2 cellular contexts compared by ENCODE assay signal in the genomic region with DNA sequence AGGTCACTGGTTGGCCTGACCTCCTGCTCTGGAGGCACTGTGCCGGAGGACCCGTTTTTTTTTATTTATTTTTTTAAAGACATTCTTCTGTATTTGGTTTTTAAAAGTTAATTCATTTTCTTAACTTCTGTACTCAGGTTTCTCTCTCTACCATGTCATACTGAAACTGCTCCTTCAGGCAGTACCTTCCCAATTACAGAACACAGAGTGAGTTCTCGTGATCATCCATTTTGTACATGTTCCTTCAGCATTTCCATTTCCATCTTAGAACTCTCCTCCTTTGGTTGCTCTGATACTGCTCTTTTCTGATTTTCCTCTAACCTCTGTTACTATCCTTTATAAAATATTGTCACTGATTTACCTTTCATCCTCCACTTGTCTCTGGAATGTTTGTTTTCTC.
TF ChIP-seq lines count a peak whose summit lies in the region.

No MANE protein-coding gene starts in this region.

TF ChIP-seq in GM23338, 12 proteins besides CTCF, POLR2A, EP300 and RAD21 (continues in another document):
- TF ChIP-seq REST (IDR thresholded peaks at IDR 0.05; ENCODE audit: unreplicated experiment): no peak
- TF ChIP-seq, protein P1, sequence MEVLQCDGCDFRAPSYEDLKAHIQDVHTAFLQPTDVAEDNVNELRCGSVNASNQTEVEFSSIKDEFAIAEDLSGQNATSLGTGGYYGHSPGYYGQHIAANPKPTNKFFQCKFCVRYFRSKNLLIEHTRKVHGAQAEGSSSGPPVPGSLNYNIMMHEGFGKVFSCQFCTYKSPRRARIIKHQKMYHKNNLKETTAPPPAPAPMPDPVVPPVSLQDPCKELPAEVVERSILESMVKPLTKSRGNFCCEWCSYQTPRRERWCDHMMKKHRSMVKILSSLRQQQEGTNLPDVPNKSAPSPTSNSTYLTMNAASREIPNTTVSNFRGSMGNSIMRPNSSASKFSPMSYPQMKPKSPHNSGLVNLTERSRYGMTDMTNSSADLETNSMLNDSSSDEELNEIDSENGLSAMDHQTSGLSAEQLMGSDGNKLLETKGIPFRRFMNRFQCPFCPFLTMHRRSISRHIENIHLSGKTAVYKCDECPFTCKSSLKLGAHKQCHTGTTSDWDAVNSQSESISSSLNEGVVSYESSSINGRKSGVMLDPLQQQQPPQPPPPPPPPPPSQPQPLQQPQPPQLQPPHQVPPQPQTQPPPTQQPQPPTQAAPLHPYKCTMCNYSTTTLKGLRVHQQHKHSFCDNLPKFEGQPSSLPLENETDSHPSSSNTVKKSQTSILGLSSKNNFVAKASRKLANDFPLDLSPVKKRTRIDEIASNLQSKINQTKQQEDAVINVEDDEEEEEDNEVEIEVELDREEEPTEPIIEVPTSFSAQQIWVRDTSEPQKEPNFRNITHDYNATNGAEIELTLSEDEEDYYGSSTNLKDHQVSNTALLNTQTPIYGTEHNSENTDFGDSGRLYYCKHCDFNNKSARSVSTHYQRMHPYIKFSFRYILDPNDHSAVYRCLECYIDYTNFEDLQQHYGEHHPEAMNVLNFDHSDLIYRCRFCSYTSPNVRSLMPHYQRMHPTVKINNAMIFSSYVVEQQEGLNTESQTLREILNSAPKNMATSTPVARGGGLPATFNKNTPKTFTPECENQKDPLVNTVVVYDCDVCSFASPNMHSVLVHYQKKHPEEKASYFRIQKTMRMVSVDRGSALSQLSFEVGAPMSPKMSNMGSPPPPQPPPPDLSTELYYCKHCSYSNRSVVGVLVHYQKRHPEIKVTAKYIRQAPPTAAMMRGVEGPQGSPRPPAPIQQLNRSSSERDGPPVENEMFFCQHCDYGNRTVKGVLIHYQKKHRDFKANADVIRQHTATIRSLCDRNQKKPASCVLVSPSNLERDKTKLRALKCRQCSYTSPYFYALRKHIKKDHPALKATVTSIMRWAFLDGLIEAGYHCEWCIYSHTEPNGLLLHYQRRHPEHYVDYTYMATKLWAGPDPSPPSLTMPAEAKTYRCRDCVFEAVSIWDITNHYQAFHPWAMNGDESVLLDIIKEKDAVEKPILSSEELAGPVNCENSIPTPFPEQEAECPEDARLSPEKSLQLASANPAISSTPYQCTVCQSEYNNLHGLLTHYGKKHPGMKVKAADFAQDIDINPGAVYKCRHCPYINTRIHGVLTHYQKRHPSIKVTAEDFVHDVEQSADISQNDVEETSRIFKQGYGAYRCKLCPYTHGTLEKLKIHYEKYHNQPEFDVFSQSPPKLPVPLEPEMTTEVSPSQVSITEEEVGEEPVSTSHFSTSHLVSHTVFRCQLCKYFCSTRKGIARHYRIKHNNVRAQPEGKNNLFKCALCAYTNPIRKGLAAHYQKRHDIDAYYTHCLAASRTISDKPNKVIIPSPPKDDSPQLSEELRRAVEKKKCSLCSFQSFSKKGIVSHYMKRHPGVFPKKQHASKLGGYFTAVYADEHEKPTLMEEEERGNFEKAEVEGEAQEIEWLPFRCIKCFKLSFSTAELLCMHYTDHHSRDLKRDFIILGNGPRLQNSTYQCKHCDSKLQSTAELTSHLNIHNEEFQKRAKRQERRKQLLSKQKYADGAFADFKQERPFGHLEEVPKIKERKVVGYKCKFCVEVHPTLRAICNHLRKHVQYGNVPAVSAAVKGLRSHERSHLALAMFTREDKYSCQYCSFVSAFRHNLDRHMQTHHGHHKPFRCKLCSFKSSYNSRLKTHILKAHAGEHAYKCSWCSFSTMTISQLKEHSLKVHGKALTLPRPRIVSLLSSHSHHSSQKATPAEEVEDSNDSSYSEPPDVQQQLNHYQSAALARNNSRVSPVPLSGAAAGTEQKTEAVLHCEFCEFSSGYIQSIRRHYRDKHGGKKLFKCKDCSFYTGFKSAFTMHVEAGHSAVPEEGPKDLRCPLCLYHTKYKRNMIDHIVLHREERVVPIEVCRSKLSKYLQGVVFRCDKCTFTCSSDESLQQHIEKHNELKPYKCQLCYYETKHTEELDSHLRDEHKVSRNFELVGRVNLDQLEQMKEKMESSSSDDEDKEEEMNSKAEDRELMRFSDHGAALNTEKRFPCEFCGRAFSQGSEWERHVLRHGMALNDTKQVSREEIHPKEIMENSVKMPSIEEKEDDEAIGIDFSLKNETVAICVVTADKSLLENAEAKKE (CRISPR knock-in tag; IDR thresholded peaks at IDR 0.05): no peak
- TF ChIP-seq ZNF331 (CRISPR knock-in tag; IDR thresholded peaks at IDR 0.05; ENCODE audit: low read depth): no peak
- TF ChIP-seq STAT1 (IDR thresholded peaks at IDR 0.05; ENCODE audit: unreplicated experiment): no peak
- TF ChIP-seq ZNF114 (CRISPR knock-in tag; IDR thresholded peaks at IDR 0.05): no peak
- TF ChIP-seq, protein P2, sequence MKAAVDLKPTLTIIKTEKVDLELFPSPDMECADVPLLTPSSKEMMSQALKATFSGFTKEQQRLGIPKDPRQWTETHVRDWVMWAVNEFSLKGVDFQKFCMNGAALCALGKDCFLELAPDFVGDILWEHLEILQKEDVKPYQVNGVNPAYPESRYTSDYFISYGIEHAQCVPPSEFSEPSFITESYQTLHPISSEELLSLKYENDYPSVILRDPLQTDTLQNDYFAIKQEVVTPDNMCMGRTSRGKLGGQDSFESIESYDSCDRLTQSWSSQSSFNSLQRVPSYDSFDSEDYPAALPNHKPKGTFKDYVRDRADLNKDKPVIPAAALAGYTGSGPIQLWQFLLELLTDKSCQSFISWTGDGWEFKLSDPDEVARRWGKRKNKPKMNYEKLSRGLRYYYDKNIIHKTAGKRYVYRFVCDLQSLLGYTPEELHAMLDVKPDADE (IDR thresholded peaks at IDR 0.05): no peak
- TF ChIP-seq JUNB (IDR thresholded peaks at IDR 0.05; ENCODE audit: unreplicated experiment): no peak
- no peak for TF ChIP-seq EZH2 (IDR thresholded peaks at IDR 0.05; ENCODE audit: low read depth, unreplicated experiment)
- no peak for TF ChIP-seq EZH2phosphoT487 (IDR thresholded peaks at IDR 0.05; ENCODE audit: unreplicated experiment)
- no peak for TF ChIP-seq CREB1 (CRISPR knock-in tag; IDR thresholded peaks at IDR 0.05; ENCODE audit: low read depth)

TF ChIP-seq in K562, 482 proteins besides CTCF, POLR2A, EP300 and RAD21:
- TF ChIP-seq MIER1 (IDR thresholded peaks at IDR 0.05; ENCODE audit: low read depth): no peak
- TF ChIP-seq, protein P3, sequence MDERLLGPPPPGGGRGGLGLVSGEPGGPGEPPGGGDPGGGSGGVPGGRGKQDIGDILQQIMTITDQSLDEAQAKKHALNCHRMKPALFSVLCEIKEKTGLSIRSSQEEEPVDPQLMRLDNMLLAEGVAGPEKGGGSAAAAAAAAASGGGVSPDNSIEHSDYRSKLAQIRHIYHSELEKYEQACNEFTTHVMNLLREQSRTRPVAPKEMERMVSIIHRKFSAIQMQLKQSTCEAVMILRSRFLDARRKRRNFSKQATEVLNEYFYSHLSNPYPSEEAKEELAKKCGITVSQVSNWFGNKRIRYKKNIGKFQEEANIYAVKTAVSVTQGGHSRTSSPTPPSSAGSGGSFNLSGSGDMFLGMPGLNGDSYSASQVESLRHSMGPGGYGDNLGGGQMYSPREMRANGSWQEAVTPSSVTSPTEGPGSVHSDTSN (CRISPR knock-in tag; IDR thresholded peaks at IDR 0.05; ENCODE audit: low read depth): no peak
- TF ChIP-seq, protein P3 (tag; conservative IDR thresholded peaks at IDR 0.05; ENCODE audit: low read depth): no peak
- TF ChIP-seq, protein P4, sequence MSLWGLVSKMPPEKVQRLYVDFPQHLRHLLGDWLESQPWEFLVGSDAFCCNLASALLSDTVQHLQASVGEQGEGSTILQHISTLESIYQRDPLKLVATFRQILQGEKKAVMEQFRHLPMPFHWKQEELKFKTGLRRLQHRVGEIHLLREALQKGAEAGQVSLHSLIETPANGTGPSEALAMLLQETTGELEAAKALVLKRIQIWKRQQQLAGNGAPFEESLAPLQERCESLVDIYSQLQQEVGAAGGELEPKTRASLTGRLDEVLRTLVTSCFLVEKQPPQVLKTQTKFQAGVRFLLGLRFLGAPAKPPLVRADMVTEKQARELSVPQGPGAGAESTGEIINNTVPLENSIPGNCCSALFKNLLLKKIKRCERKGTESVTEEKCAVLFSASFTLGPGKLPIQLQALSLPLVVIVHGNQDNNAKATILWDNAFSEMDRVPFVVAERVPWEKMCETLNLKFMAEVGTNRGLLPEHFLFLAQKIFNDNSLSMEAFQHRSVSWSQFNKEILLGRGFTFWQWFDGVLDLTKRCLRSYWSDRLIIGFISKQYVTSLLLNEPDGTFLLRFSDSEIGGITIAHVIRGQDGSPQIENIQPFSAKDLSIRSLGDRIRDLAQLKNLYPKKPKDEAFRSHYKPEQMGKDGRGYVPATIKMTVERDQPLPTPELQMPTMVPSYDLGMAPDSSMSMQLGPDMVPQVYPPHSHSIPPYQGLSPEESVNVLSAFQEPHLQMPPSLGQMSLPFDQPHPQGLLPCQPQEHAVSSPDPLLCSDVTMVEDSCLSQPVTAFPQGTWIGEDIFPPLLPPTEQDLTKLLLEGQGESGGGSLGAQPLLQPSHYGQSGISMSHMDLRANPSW (CRISPR knock-in tag; IDR thresholded peaks at IDR 0.05): no peak
- no peak for TF ChIP-seq RFX1 (IDR thresholded peaks at IDR 0.05)
- no peak for TF ChIP-seq ARID3A (IDR thresholded peaks at IDR 0.05; ENCODE audit: borderline replicate concordance, low read depth, low read length)
- TF ChIP-seq ZSCAN32 (CRISPR knock-in tag; IDR thresholded peaks at IDR 0.05): no peak
- TF ChIP-seq JUND (IDR thresholded peaks at IDR 0.05; ENCODE audit: borderline replicate concordance, low read depth, low read length): no peak
- no peak for TF ChIP-seq JUND (tag; IDR thresholded peaks at IDR 0.05; ENCODE audit: borderline replicate concordance, low read depth, low read length)
- TF ChIP-seq ATF2 (CRISPR knock-in tag; IDR thresholded peaks at IDR 0.05): no peak
- no peak for TF ChIP-seq POLR2H (tag; IDR thresholded peaks at IDR 0.05; ENCODE audit: low read depth)
- TF ChIP-seq DIDO1 (tag; IDR thresholded peaks at IDR 0.05; ENCODE audit: low read depth): no peak
- no peak for TF ChIP-seq ETS2 (tag; IDR thresholded peaks at IDR 0.05; ENCODE audit: borderline replicate concordance, poor library complexity, severe bottlenecking)
- TF ChIP-seq CTBP1 (IDR thresholded peaks at IDR 0.05; ENCODE audit: borderline replicate concordance): no peak
- no peak for TF ChIP-seq NUFIP1 (IDR thresholded peaks at IDR 0.05; ENCODE audit: partially characterized antibody)
- TF ChIP-seq SRSF3 (IDR thresholded peaks at IDR 0.05; ENCODE audit: insufficient read depth, low read length): no peak
- no peak for TF ChIP-seq TCF15 (CRISPR knock-in tag; IDR thresholded peaks at IDR 0.05)
- no peak for TF ChIP-seq ZNF184 (CRISPR knock-in tag; IDR thresholded peaks at IDR 0.05)
- no peak for TF ChIP-seq TCF3 (CRISPR knock-in tag; IDR thresholded peaks at IDR 0.05)
